ENCODE assay signal across 8 cellular contexts in the genomic region with DNA sequence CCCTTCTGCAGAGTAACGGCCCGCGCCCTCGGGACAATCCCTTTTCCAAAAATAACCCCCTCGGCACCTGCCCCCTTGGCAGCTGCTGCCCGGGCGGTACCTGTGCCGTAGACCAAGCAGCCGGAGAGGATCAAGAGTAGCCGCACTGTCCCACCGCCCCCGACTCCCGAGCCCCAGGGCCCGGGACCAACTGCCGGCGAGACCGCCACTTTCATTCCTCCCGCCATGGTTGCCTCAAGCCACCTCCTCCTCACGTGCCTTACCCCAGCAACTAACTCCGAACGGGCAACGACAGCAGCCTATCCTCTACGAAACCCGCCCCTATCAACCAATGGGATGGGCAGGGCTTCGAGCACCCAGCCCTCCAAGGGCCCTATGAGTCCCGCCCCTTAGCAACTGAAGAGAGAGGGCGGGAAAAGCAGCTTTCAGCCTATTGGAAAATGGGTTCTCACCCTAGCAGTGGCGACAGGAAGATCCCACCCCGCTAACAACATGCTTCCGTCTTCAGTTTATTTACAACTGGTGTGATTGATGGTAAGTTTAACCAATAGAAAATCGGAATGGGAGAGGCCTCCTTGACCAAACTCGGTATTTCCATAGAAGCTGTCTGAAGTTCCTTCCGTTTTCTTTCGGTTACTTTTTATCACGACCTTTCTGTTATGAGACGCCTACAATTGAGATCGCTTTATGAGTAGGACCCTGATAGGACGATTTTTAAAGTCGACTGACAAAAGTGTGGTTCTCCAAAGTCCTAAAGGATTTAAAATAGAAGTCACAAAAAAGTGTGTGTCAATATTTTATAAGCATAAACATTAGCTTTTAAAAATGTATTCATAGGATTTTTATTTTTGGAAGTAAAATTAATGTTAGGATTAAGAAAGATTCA. TPM values are rescaled to one million over a fixed set of nuclear protein-coding genes. Genes with fewer than 3 reads are reported as not detected.
DNase-seq lines count a peak whose midpoint lies in the region; ATAC-seq, FAIRE-seq and TF ChIP-seq lines count a peak whose summit lies in the region.

A gene with protein sequence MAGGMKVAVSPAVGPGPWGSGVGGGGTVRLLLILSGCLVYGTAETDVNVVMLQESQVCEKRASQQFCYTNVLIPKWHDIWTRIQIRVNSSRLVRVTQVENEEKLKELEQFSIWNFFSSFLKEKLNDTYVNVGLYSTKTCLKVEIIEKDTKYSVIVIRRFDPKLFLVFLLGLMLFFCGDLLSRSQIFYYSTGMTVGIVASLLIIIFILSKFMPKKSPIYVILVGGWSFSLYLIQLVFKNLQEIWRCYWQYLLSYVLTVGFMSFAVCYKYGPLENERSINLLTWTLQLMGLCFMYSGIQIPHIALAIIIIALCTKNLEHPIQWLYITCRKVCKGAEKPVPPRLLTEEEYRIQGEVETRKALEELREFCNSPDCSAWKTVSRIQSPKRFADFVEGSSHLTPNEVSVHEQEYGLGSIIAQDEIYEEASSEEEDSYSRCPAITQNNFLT (minus strand): TSS at position 273 of the 886 bp plus-strand sequence. CDS start 46 bp downstream, at position 227.

- H3K9ac ChIP-seq in kidney (ENCODE audit: low read length in 2 of 2) = peak within 1 kb of the TSS; percentile 40 to 49

- H3K4me1 ChIP-seq in kidney (ENCODE audit: control insufficient read depth in 1 of 2, insufficient read depth in 1 of 2, low read depth in 1 of 2, low read length in 2 of 2) = peaks cover 4 to 5% of the 10 kb centered on the region in 2 donors

- no peaks in the 10 kb centered on the region for H3K9me3 Mint-ChIP-seq in chondrocyte (ENCODE audit: low read depth)

- H3K36me3 Mint-ChIP-seq in chondrocyte (ENCODE audit: low read depth) = no peaks in the 10 kb centered on the region

- ATAC-seq in HG03439 (IDR thresholded peaks at IDR 0.05; ENCODE audit: unreplicated experiment) = peak; percentile 96

- H3K4me3 Mint-ChIP-seq in chondrocyte (ENCODE audit: unreplicated experiment) = peak within 1 kb of the TSS; percentile 97

- peak; percentile 87 for TF ChIP-seq POLR2A in GM19193 (IDR thresholded peaks at IDR 0.05; ENCODE audit: extremely low read depth, insufficient read depth, insufficient read length)

- FAIRE-seq in kidney (lab: Jason Lieb, UNC) = peak; percentile 99

- H3K36me3 ChIP-seq in kidney (ENCODE audit: control insufficient read depth in 1 of 2, insufficient read depth in 2 of 2, low read length in 2 of 2) = no peaks in the 10 kb centered on the region

- no peaks in the 10 kb centered on the region for H3K27me3 Mint-ChIP-seq in chondrocyte (ENCODE audit: low read depth)

- peaks cover 23% of the 10 kb centered on the region for H3K4me1 Mint-ChIP-seq in chondrocyte (ENCODE audit: low read depth)

- H3K27ac Mint-ChIP-seq in chondrocyte (ENCODE audit: unreplicated experiment) = peak within 1 kb of the TSS; percentile 97

- peak within 1 kb of the TSS; percentile 71 to 91 for H3K27ac ChIP-seq in kidney (ENCODE audit: low read depth in 2 of 2, low read length in 2 of 2)

- no peak for TF ChIP-seq CTCF in chondrocyte (IDR thresholded peaks at IDR 0.05)
- TF ChIP-seq CTCF in kidney (IDR thresholded peaks at IDR 0.05; ENCODE audit: borderline replicate concordance, extremely low read depth, insufficient read depth) = no peak

- intact Hi-C loops in kidney (cut with DNase I) = no loop called here

- no peaks in the 10 kb centered on the region for H3K9me3 ChIP-seq in kidney (ENCODE audit: control insufficient read depth in 1 of 2, low read length in 2 of 2)

- peak; percentile 100 for DNase-seq in AML-193 (lab: John Stamatoyannopoulos, UW)
- DNase-seq in NCI-H510A treated with DMSO at 0.1 percent for 48 hours (lab: John Stamatoyannopoulos, UW) = peak; percentile 99
- peak; percentile 84 to 90 for DNase-seq in activated CD4-positive, alpha-beta T cell treated with anti-CD3 and anti-CD28 coated beads for 24 hours (ENCODE audit: low read depth in 2 of 2)
- peak; percentile 98 for DNase-seq in chondrocyte (ENCODE audit: low spot score)
- DNase-seq in kidney = peak; percentile 98
- DNase-seq in stimulated activated CD4-positive, alpha-beta T cell treated with anti-CD3 and anti-CD28 coated beads, Interleukin-15, amount 100 ng/mL, for 48 hours (ENCODE audit: low read depth in 2 of 2) = peak; percentile 92 to 96

- H3K4me3 ChIP-seq in kidney (ENCODE audit: low read length in 2 of 2) = peak within 1 kb of the TSS; percentile 82 to 84

RNA-seq across cellular contexts. Expression of the gene that starts here (rescaled TPM):
- total RNA-seq in chondrocyte (11.7 to 14.7 TPM (median 12.9 TPM) in 3 replicates), kidney (10.3 TPM)
- 2.1 TPM for polyA plus RNA-seq in kidney (ENCODE audit: insufficient read depth, low read depth, low replicate concordance)

Comparison
In these comparisons a context has a peak if more than half of its experiments do, and no peak if none do; other contexts are left out.
1. Peak in every context shown above with its lines: DNase-seq, ATAC-seq, H3K4me3 ChIP-seq and H3K27ac ChIP-seq.